In genomic region chr6:161166677-161167076, GRCh38 we compare ENCODE assay signal across 18 cellular contexts.
"Had no signal": no experiment of that assay in that cellular context is flagged by ENCODE, and none has a peak within 500 bp of the region (broad histone marks: within the 10 kb centered on the region; RNA-seq: fewer than 3 reads in every experiment).

No MANE protein-coding gene starts in this region.

- FAIRE-seq: colon, kidney, urothelium cell line had no signal

- H3K27me3 ChIP-seq: esophagus squamous epithelium, stomach, thyroid gland had no signal

- H3K27ac Mint-ChIP-seq: dendritic cell treated with granulocyte-macrophage colony-stimulating factor and Interleukin-4, amounts not matched to agents 40 ng/mL and 50 ng/mL, for 4 days; type B pancreatic cell had no signal

- H3K9me3 Mint-ChIP-seq: dendritic cell treated with granulocyte-macrophage colony-stimulating factor and Interleukin-4, amounts not matched to agents 40 ng/mL and 50 ng/mL, for 4 days; type B pancreatic cell had no signal

- H3K27me3 Mint-ChIP-seq: naive thymus-derived CD4-positive, alpha-beta T cell; type B pancreatic cell had no signal

- H3K4me2 ChIP-seq: smooth muscle cell had no signal

- H3K4me1 ChIP-seq: thyroid gland had no signal

- H3K27ac ChIP-seq: esophagus squamous epithelium, stomach, thyroid gland had no signal

- H3K4me3 Mint-ChIP-seq: dendritic cell treated with granulocyte-macrophage colony-stimulating factor and Interleukin-4, amounts not matched to agents 40 ng/mL and 50 ng/mL, for 4 days; naive thymus-derived CD4-positive, alpha-beta T cell; stimulated activated naive B cell treated with anti-CD40 and anti-IgM and Interleukin-4, amounts not matched to agents 10 μg/mL and 1 μg/mL and 100 μg/mL, for 72 hours; type B pancreatic cell had no signal

- DNase-seq: cerebellar nuclear complex; esophagus squamous epithelium; foreskin fibroblast; kidney; left colon; left ventricle myocardium superior; mesendoderm; naive thymus-derived CD4-positive, alpha-beta T cell; right cardiac atrium; stimulated activated CD4-positive, alpha-beta T cell treated with anti-CD3 and anti-CD28 coated beads, Interleukin-4, amount 100 ng/mL, for 24 hours; stimulated activated naive B cell treated with anti-CD40 and anti-IgM and Interleukin-4, amounts not matched to agents 10 μg/mL and 1 μg/mL and 100 μg/mL, for 72 hours; stomach; thyroid gland had no signal

- H3K9me3 ChIP-seq: esophagus squamous epithelium, stomach, thyroid gland had no signal

- H3K4me3 ChIP-seq: esophagus squamous epithelium, smooth muscle cell, stomach, thyroid gland had no signal
